In the genomic region with DNA sequence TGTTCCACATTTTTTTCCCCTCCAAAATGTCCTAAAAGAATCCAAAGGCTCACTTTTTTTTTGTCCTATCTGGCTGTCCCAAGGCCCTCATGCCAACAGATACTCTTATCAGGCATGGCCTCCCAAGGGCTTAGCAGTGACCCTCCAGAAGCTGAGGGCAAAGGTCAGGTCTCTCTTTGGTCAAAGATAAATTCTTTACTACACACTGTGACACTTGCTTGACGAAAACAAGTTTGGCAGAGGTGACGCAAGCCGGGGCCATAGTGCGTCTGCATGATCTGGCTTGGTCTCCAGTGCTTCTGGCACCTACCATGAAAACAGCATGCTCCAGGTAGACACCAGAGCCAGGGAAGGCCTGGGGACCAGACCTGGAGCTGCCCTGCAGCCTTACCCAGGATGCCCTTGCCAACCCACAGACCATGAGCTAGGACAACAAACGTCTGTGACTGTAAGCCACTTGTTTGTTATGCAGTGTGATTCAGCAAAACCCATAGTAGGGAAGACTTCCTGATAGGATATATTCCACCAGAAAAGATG, we compare ENCODE assay signal across 22 cellular contexts. TPM values are rescaled to one million over a fixed set of nuclear protein-coding genes. Genes with fewer than 3 reads are reported as not detected.
DNase-seq lines count a peak whose midpoint lies in the region; ATAC-seq, FAIRE-seq and TF ChIP-seq lines count a peak whose summit lies in the region.
"Had no signal": no experiment of that assay in that cellular context is flagged by ENCODE, and none has a peak within 500 bp of the region (broad histone marks: within the 10 kb centered on the region; RNA-seq: fewer than 3 reads in every experiment).

No MANE protein-coding gene starts in this region.

- no peak; the same call in 2 of the 3 replicates for ATAC-seq in HepG2
- ATAC-seq in GM18502 (IDR thresholded peaks at IDR 0.05; ENCODE audit: poor library complexity, unreplicated experiment), result no peak
- ATAC-seq: Right ventricle myocardium inferior had no signal

- intact Hi-C loops in HepG2 (cut with micrococcal nuclease; ENCODE audit: unreplicated experiment), result no loop called here
- intact Hi-C loops in esophagus muscularis mucosa (cut with DNase I), result no loop called here

- H3K4me2 ChIP-seq in OCI-LY3 (ENCODE audit: low read length), result peak overlapping the region; percentile 50; the same call in 1 of the 2 replicates
- H3K4me2 ChIP-seq in HepG2 (ENCODE audit: low read depth, low read length), result peak overlapping the region; percentile 99

- TF ChIP-seq CTCF in OCI-LY3 (IDR thresholded peaks at IDR 0.05; ENCODE audit: low read depth, low read length), result no peak
- TF ChIP-seq CTCF in HepG2 (CRISPR knock-in tag; IDR thresholded peaks at IDR 0.05), result no peak
- no peak for TF ChIP-seq CTCF in type B pancreatic cell (conservative IDR thresholded peaks at IDR 0.05)
- no peak for TF ChIP-seq CTCF in esophagus muscularis mucosa (IDR thresholded peaks at IDR 0.05)

- POLR2A ChIA-PET in HepG2 (lab: Yijun Ruan, JAX), result no interaction called here

- CTCF ChIA-PET in HepG2 (lab: Yijun Ruan, JAX; ENCODE audit: low intra/inter-chr PET ratio, low total read pairs), result no interaction called here

- peaks cover 22% of the 10 kb centered on the region for H3K27me3 Mint-ChIP-seq in activated T-cell treated with anti-CD3 and anti-CD28 coated beads, Interleukin-2, amount 50 U/mL, for 24 hours
- peaks cover 6% of the 10 kb centered on the region for H3K27me3 Mint-ChIP-seq in type B pancreatic cell

- TF ChIP-seq POLR2A in HepG2 (IDR thresholded peaks at IDR 0.05; ENCODE audit: insufficient read depth in 1 of 2, low read depth in 2 of 2, low read length in 2 of 2) (no peak), esophagus muscularis mucosa (IDR thresholded peaks at IDR 0.05; ENCODE audit: low read depth) (no peak)

- H4K20me1 ChIP-seq in OCI-LY3 (ENCODE audit: insufficient read depth, low read length) (no peaks in the 10 kb centered on the region), HepG2 (ENCODE audit: insufficient read depth, low read length) (no peaks in the 10 kb centered on the region)

- peaks cover 2% of the 10 kb centered on the region for H3K9me3 Mint-ChIP-seq in activated T-cell treated with anti-CD3 and anti-CD28 coated beads, Interleukin-2, amount 50 U/mL, for 24 hours
- no peaks in the 10 kb centered on the region for H3K9me3 Mint-ChIP-seq in type B pancreatic cell

- no peak for FAIRE-seq in HepG2 (lab: Jason Lieb, UNC)
- FAIRE-seq: D721Med, GM12892, RCC 7860 had no signal

- H3K9ac ChIP-seq in OCI-LY3 (ENCODE audit: low read length) (no peak overlapping the region), HepG2 (ENCODE audit: insufficient read depth, low read depth, low read length) (no peak overlapping the region)

- DNase-seq in activated T-cell treated with anti-CD3 and anti-CD28 coated beads, Interleukin-2, amount 50 U/mL, for 24 hours, result peak; percentile 22
- DNase-seq in activated T-cell treated with anti-CD3 and anti-CD28 coated beads, Interleukin-2, amount 50 U/mL, for 1 hour, result no peak
- DNase-seq in HepG2 (ENCODE audit: low spot score) (peak; percentile 47), type B pancreatic cell (ENCODE audit: extremely low spot score, unreplicated experiment) (no peak), esophagus muscularis mucosa (ENCODE audit: extremely low spot score) (no peak), germinal center (ENCODE audit: low spot score) (no peak)
- DNase-seq: 8988T; CD8-positive, alpha-beta memory T cell; NCI-H1105 treated with DMSO at 0.1 percent for 48 hours; NCI-H1694; NCI-H510A; NCI-H748 treated with DMSO at 0.1 percent for 48 hours; NK-92 treated with Interleukin-12 subunit alpha and Interleukin-12 subunit beta, amount 100 ng/mL, for 24 hours had no signal

- BruUV-seq in HepG2 (replicated peaks; lab: Mats Ljungman, UMichigan), result no TSS peak

- H3K4me1 Mint-ChIP-seq in activated T-cell treated with anti-CD3 and anti-CD28 coated beads, Interleukin-2, amount 50 U/mL, for 24 hours (ENCODE audit: low read depth), result no peaks in the 10 kb centered on the region
- H3K4me1 Mint-ChIP-seq in type B pancreatic cell (ENCODE audit: unreplicated experiment), result no peaks in the 10 kb centered on the region

- H3K36me3 ChIP-seq in OCI-LY3 (replicated peaks; ENCODE audit: low read depth, low read length) (no peaks in the 10 kb centered on the region), HepG2 (replicated peaks in 1 of 2; ENCODE audit: control insufficient read depth in 1 of 2, insufficient read depth in 2 of 2, low read length in 2 of 2) (no peaks in the 10 kb centered on the region), esophagus muscularis mucosa (no peaks in the 10 kb centered on the region)
- H3K36me3 ChIP-seq: HAP-1 had no signal

- H3K4me1 ChIP-seq in OCI-LY3 (ENCODE audit: low read length) (peaks cover 31% of the 10 kb centered on the region), HepG2 (ENCODE audit: insufficient read depth, low read length) (peaks cover 80% of the 10 kb centered on the region), esophagus muscularis mucosa (peaks cover 0 to under 1% (median under 1%) of the 10 kb centered on the region in 4 donors)
- H3K4me1 ChIP-seq: HAP-1 had no signal

- H2AFZ ChIP-seq in OCI-LY3 (ENCODE audit: low read depth, low read length), result no peak overlapping the region
- no peak overlapping the region for H2AFZ ChIP-seq in HepG2 (ENCODE audit: low read length)

- no peaks in the 10 kb centered on the region for H3K36me3 Mint-ChIP-seq in activated T-cell treated with anti-CD3 and anti-CD28 coated beads, Interleukin-2, amount 50 U/mL, for 24 hours (ENCODE audit: low read depth)
- H3K36me3 Mint-ChIP-seq in type B pancreatic cell, result no peaks in the 10 kb centered on the region
- H3K36me3 Mint-ChIP-seq: CD8-positive, alpha-beta memory T cell had no signal

- in situ Hi-C loops in HepG2 (cut with HindIII; ENCODE audit: extremely low pct_ligation_motif_present, low pct_unique_long_range_greater_than_20kb), result no loop called here

- 0% methylated on average over 5 of the region's 5 CpGs for WGBS in HepG2 (ENCODE audit: low lambda C conversion rate)
- WGBS in esophagus muscularis mucosa, result 44% methylated on average over 1 of the region's 5 CpGs

- H3K4me3 Mint-ChIP-seq in activated T-cell treated with anti-CD3 and anti-CD28 coated beads, Interleukin-2, amount 50 U/mL, for 24 hours, result no peak overlapping the region
- no peak overlapping the region for H3K4me3 Mint-ChIP-seq in type B pancreatic cell
- H3K4me3 Mint-ChIP-seq: B cell; CD8-positive, alpha-beta memory T cell had no signal

- no peak overlapping the region for H3K27ac Mint-ChIP-seq in activated T-cell treated with anti-CD3 and anti-CD28 coated beads, Interleukin-2, amount 50 U/mL, for 24 hours
- peak overlapping the region; percentile 37 for H3K27ac Mint-ChIP-seq in type B pancreatic cell
- H3K27ac Mint-ChIP-seq: B cell had no signal

- TF ChIP-seq EP300 in HepG2 (IDR thresholded peaks at IDR 0.05; ENCODE audit: low read depth in 2 of 2, low read length in 2 of 2) (peak in 1 of 2 experiments; percentile 42; a peak in 2 of 4 replicates), HepG2 (CRISPR knock-in tag; IDR thresholded peaks at IDR 0.05; ENCODE audit: borderline replicate concordance) (no peak), esophagus muscularis mucosa (IDR thresholded peaks at IDR 0.05) (no peak)

- H3K79me2 ChIP-seq in OCI-LY3 (ENCODE audit: low read length), result no peaks in the 10 kb centered on the region
- no peaks in the 10 kb centered on the region for H3K79me2 ChIP-seq in HepG2 (ENCODE audit: insufficient read depth, low read length)

- H3K27ac ChIP-seq in OCI-LY3 (ENCODE audit: low read length) (no peak overlapping the region), HepG2 (ENCODE audit: extremely low read length, insufficient read depth, low read length) (no peak overlapping the region), esophagus muscularis mucosa (replicated peaks in 1 of 4) (no peak overlapping the region)

- H3K9me3 ChIP-seq in OCI-LY3 (ENCODE audit: insufficient read depth, low read length) (0 out of 2 replicates have a peak, but pooled peaks cover 5% of the 10 kb centered on the region), HepG2 (ENCODE audit: low read length) (peaks cover 5% of the 10 kb centered on the region; the same call in 1 of the 2 replicates), esophagus muscularis mucosa (no peaks in the 10 kb centered on the region)

- no peak for TF ChIP-seq RAD21 in HepG2 (CRISPR knock-in tag; IDR thresholded peaks at IDR 0.05)

- H3K27me3 ChIP-seq in OCI-LY3 (ENCODE audit: low read depth, low read length) (peaks cover 21% of the 10 kb centered on the region; the same call in 1 of the 2 replicates), HepG2 (ENCODE audit: control insufficient read depth in 1 of 2, insufficient read depth in 2 of 2, low read length in 2 of 2) (peaks cover 0 to 7% of the 10 kb centered on the region in 2 experiments; a peak in 2 of 5 replicates), esophagus muscularis mucosa (peaks cover 0 to 17% (median 0%) of the 10 kb centered on the region in 4 donors)

- H3K4me3 ChIP-seq in OCI-LY3 (ENCODE audit: low read length) (no peak overlapping the region), HepG2 (replicated peaks in 1 of 3; ENCODE audit: insufficient read depth in 1 of 3, low read depth in 2 of 3, low read length in 3 of 3) (0 out of 6 replicates have a peak overlapping the region, but pooled peaks of 1 of the 3 experiments have one; percentile 21), esophagus muscularis mucosa (no peak overlapping the region)
- H3K4me3 ChIP-seq: HAP-1 had no signal

RNA-seq across cellular contexts. Expression of a gene that starts 48.5 kb away (rescaled TPM):
- total RNA-seq in HepG2 (2016; rRNA removed; fragmentation: Illumina TruSeq; extraction: Trizol) (not detected in 2 replicates), type B pancreatic cell (ENCODE audit: low replicate concordance) (12.6 and 21.0 TPM in 2 replicates), esophagus muscularis mucosa (10 to 100 TPM in 2 of 4 donors, 1 to 10 TPM in 2; 5.1 to 12.9 (median 10.4) TPM)
- total RNA-seq in HepG2 (2016; cell fraction: cytosol; rRNA removed; fragmentation: Illumina TruSeq; extraction: Trizol; ENCODE audit: low read depth), result not detected in 2 replicates
- not detected in 2 replicates for total RNA-seq in HepG2 (2016; cell fraction: insoluble cytoplasmic fraction; rRNA removed; fragmentation: Illumina TruSeq; extraction: Trizol)
- not detected in 2 replicates for total RNA-seq in HepG2 (2016; cell fraction: membrane; rRNA removed; fragmentation: Illumina TruSeq; extraction: Trizol)
- total RNA-seq in HepG2 (2016; cell fraction: nucleus; rRNA removed; fragmentation: Illumina TruSeq; extraction: Trizol), result not detected in 2 replicates
- not detected in 2 replicates for polyA plus RNA-seq in HepG2 (2011; rRNA removed)
- 0.05 TPM in 1 of 2 replicates, not detected in the other for polyA plus RNA-seq in HepG2 (2011; cell fraction: cytosol; rRNA removed)
- 0.28 TPM in 1 of 2 replicates, not detected in the other for polyA plus RNA-seq in HepG2 (2011; cell fraction: nucleus; rRNA removed)
- polyA plus RNA-seq in HepG2 (2012), result not detected in 2 replicates
- not detected in 2 replicates for polyA plus RNA-seq in HepG2 (2016; cell fraction: cytosol; fragmentation: Illumina TruSeq; extraction: Trizol; ENCODE audit: low read depth)
- not detected in 2 replicates for polyA plus RNA-seq in HepG2 (2016; cell fraction: insoluble cytoplasmic fraction; fragmentation: Illumina TruSeq; extraction: Trizol; ENCODE audit: low read depth)
- polyA plus RNA-seq in HepG2 (2016; cell fraction: membrane; fragmentation: Illumina TruSeq; extraction: Trizol; ENCODE audit: low read depth), result not detected in 2 replicates
- not detected in 2 replicates for polyA plus RNA-seq in HepG2 (2016; cell fraction: nucleus; fragmentation: Illumina TruSeq; extraction: Trizol; ENCODE audit: insufficient read depth, low read depth)
- 0.61 TPM in 1 of 2 replicates, not detected in the other for polyA minus RNA-seq in HepG2 (2011; rRNA and poly(A)+ RNA removed; ENCODE audit: low replicate concordance)
- not detected in 2 replicates for polyA minus RNA-seq in HepG2 (2011; cell fraction: cytosol; rRNA and poly(A)+ RNA removed)
- polyA minus RNA-seq in HepG2 (2011; cell fraction: nucleus; rRNA and poly(A)+ RNA removed), result not detected in 2 replicates
- polyA plus RNA-seq: AG04450 had no signal

RNA-seq across cellular contexts. Expression of a gene that starts 50.9 kb away (rescaled TPM):
- total RNA-seq in HepG2 (2016; rRNA removed; fragmentation: Illumina TruSeq; extraction: Trizol), result 631 and 658 TPM in 2 replicates
- 381 and 407 TPM in 2 replicates for total RNA-seq in HepG2 (2016; cell fraction: cytosol; rRNA removed; fragmentation: Illumina TruSeq; extraction: Trizol; ENCODE audit: low read depth)
- total RNA-seq in HepG2 (2016; cell fraction: insoluble cytoplasmic fraction; rRNA removed; fragmentation: Illumina TruSeq; extraction: Trizol), result 648 and 655 TPM in 2 replicates
- total RNA-seq in HepG2 (2016; cell fraction: membrane; rRNA removed; fragmentation: Illumina TruSeq; extraction: Trizol), result 496 and 528 TPM in 2 replicates
- total RNA-seq in HepG2 (2016; cell fraction: nucleus; rRNA removed; fragmentation: Illumina TruSeq; extraction: Trizol), result 310 and 337 TPM in 2 replicates
- 838 and 902 TPM in 2 replicates for polyA plus RNA-seq in HepG2 (2011; rRNA removed)
- polyA plus RNA-seq in HepG2 (2011; cell fraction: cytosol; rRNA removed), result 1,053 and 1,212 TPM in 2 replicates
- 388 and 389 TPM in 2 replicates for polyA plus RNA-seq in HepG2 (2011; cell fraction: nucleus; rRNA removed)
- 443 and 505 TPM in 2 replicates for polyA plus RNA-seq in HepG2 (2012)
- 414 and 464 TPM in 2 replicates for polyA plus RNA-seq in HepG2 (2016; cell fraction: cytosol; fragmentation: Illumina TruSeq; extraction: Trizol; ENCODE audit: low read depth)
- 675 and 705 TPM in 2 replicates for polyA plus RNA-seq in HepG2 (2016; cell fraction: insoluble cytoplasmic fraction; fragmentation: Illumina TruSeq; extraction: Trizol; ENCODE audit: low read depth)
- polyA plus RNA-seq in HepG2 (2016; cell fraction: membrane; fragmentation: Illumina TruSeq; extraction: Trizol; ENCODE audit: low read depth), result 456 and 498 TPM in 2 replicates
- polyA plus RNA-seq in HepG2 (2016; cell fraction: nucleus; fragmentation: Illumina TruSeq; extraction: Trizol; ENCODE audit: insufficient read depth, low read depth), result 604 and 614 TPM in 2 replicates
- polyA minus RNA-seq in HepG2 (2011; rRNA and poly(A)+ RNA removed; ENCODE audit: low replicate concordance), result 364 and 524 TPM in 2 replicates
- 143 and 144 TPM in 2 replicates for polyA minus RNA-seq in HepG2 (2011; cell fraction: cytosol; rRNA and poly(A)+ RNA removed)
- 99.5 and 129 TPM in 2 replicates for polyA minus RNA-seq in HepG2 (2011; cell fraction: nucleus; rRNA and poly(A)+ RNA removed)
- total RNA-seq in type B pancreatic cell (ENCODE audit: low replicate concordance), result 524 and 674 TPM in 2 replicates
- 100 to 1,000 TPM; 555 to 640 (median 575) TPM for total RNA-seq in esophagus muscularis mucosa

RNA-seq across cellular contexts. Expression of a gene that starts 51.1 kb away (rescaled TPM):
- 47.6 and 55.0 TPM in 2 replicates for total RNA-seq in HepG2 (2016; rRNA removed; fragmentation: Illumina TruSeq; extraction: Trizol)
- total RNA-seq in HepG2 (2016; cell fraction: cytosol; rRNA removed; fragmentation: Illumina TruSeq; extraction: Trizol; ENCODE audit: low read depth), result 56.6 and 69.3 TPM in 2 replicates
- 42.9 and 52.9 TPM in 2 replicates for total RNA-seq in HepG2 (2016; cell fraction: insoluble cytoplasmic fraction; rRNA removed; fragmentation: Illumina TruSeq; extraction: Trizol)
- 53.7 and 67.6 TPM in 2 replicates for total RNA-seq in HepG2 (2016; cell fraction: membrane; rRNA removed; fragmentation: Illumina TruSeq; extraction: Trizol)
- total RNA-seq in HepG2 (2016; cell fraction: nucleus; rRNA removed; fragmentation: Illumina TruSeq; extraction: Trizol), result 34.0 and 36.1 TPM in 2 replicates
- 71.6 and 76.0 TPM in 2 replicates for polyA plus RNA-seq in HepG2 (2011; rRNA removed)
- polyA plus RNA-seq in HepG2 (2011; cell fraction: cytosol; rRNA removed), result 60.8 and 68.0 TPM in 2 replicates
- 45.9 and 50.4 TPM in 2 replicates for polyA plus RNA-seq in HepG2 (2011; cell fraction: nucleus; rRNA removed)
- 29.9 and 30.5 TPM in 2 replicates for polyA plus RNA-seq in HepG2 (2012)
- polyA plus RNA-seq in HepG2 (2016; cell fraction: cytosol; fragmentation: Illumina TruSeq; extraction: Trizol; ENCODE audit: low read depth), result 65.3 and 83.6 TPM in 2 replicates
- polyA plus RNA-seq in HepG2 (2016; cell fraction: insoluble cytoplasmic fraction; fragmentation: Illumina TruSeq; extraction: Trizol; ENCODE audit: low read depth), result 58.1 and 66.0 TPM in 2 replicates
- polyA plus RNA-seq in HepG2 (2016; cell fraction: membrane; fragmentation: Illumina TruSeq; extraction: Trizol; ENCODE audit: low read depth), result 59.1 and 73.6 TPM in 2 replicates
- 69.1 and 78.6 TPM in 2 replicates for polyA plus RNA-seq in HepG2 (2016; cell fraction: nucleus; fragmentation: Illumina TruSeq; extraction: Trizol; ENCODE audit: insufficient read depth, low read depth)
- polyA minus RNA-seq in HepG2 (2011; rRNA and poly(A)+ RNA removed; ENCODE audit: low replicate concordance), result 61.8 and 82.3 TPM in 2 replicates
- 27.0 and 43.3 TPM in 2 replicates for polyA minus RNA-seq in HepG2 (2011; cell fraction: cytosol; rRNA and poly(A)+ RNA removed)
- polyA minus RNA-seq in HepG2 (2011; cell fraction: nucleus; rRNA and poly(A)+ RNA removed), result 44.0 and 45.6 TPM in 2 replicates
- 34.8 and 41.4 TPM in 2 replicates for total RNA-seq in type B pancreatic cell (ENCODE audit: low replicate concordance)
- total RNA-seq in esophagus muscularis mucosa, result 10 to 100 TPM; 26.0 to 41.3 (median 27.6) TPM

Comparison
In these comparisons a context has a peak if more than half of its experiments do, and no peak if none do; other contexts are left out.
1. DNase-seq: peak in activated T-cell treated with anti-CD3 and anti-CD28 coated beads, Interleukin-2, amount 50 U/mL, for 24 hours (single experiment) and HepG2 (single experiment); none in activated T-cell treated with anti-CD3 and anti-CD28 coated beads, Interleukin-2, amount 50 U/mL, for 1 hour (single experiment), type B pancreatic cell (single experiment), esophagus muscularis mucosa (single experiment) and germinal center (single experiment).
2. RNA of a gene that starts 48.5 kb away (total RNA-seq): 12.6 to 21.0 TPM in type B pancreatic cell and 5.1 to 12.9 TPM in esophagus muscularis mucosa; not detected in HepG2; every median in the first group is over 4 times any median in the second.